In the genomic region with DNA sequence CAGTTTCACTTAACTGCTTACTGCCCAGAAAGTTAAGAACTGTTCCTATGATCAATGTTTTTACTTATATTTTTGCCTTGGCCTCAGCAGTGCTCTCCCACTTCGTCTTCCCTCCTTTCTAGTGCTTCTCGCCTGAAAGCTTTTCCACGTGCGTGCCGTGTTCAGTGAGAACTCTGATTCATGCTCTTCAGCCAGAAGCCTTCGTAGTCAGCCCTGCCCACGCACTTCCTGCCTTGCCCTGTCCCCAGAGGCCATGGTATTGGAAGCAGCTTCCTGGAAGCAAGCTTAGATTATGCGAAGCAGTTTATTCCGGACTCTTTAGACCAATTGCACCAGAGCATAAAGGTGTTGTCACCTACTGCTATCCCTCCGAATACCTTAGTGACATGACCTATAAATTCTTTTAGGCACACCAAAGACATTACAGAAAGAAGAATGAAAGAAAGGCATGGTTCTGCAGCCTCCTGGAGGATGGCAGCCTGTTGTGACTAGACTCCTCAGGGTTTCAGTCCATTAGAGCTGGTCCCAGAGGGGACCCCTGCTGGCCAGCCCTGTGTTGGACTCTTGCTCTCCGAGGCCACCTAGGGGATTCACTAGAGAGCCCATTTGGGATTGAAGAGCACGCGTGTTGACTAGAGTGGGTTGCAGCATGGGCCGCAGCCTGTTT, we compare ENCODE assay signal across 9 cellular contexts.
DNase-seq lines count a peak whose midpoint lies in the region; ATAC-seq, FAIRE-seq and TF ChIP-seq lines count a peak whose summit lies in the region.
"Had no signal": no experiment of that assay in that cellular context is flagged by ENCODE, and none has a peak within 500 bp of the region (broad histone marks: within the 10 kb centered on the region; RNA-seq: fewer than 3 reads in every experiment).

No MANE protein-coding gene starts in this region.

- in situ Hi-C loops in HepG2 (cut with HindIII; ENCODE audit: extremely low pct_ligation_motif_present, low pct_unique_long_range_greater_than_20kb) = no loop called here

- H3K4me3 Mint-ChIP-seq in CD8-positive, alpha-beta T cell = peak overlapping the region; percentile 71

- H4K20me1 ChIP-seq in HepG2 (ENCODE audit: insufficient read depth, low read length) = peaks cover 9% of the 10 kb centered on the region; the same call in 1 of the 2 replicates

- TF ChIP-seq CTCF in CD8-positive, alpha-beta T cell (IDR thresholded peaks at IDR 0.05) = peak; percentile 35
- TF ChIP-seq CTCF in WERI-Rb-1 (IDR thresholded peaks at IDR 0.05; ENCODE audit: low read depth, low read length) (peak; percentile 99), bronchial epithelial cell (IDR thresholded peaks at IDR 0.05; ENCODE audit: insufficient read depth, low read length, severe bottlenecking) (peak; percentile 26), HepG2 (CRISPR knock-in tag; IDR thresholded peaks at IDR 0.05) (peak; percentile 78), testis (IDR thresholded peaks at IDR 0.05) (no peak)

- peak overlapping the region; percentile 94 for H3K27ac Mint-ChIP-seq in CD8-positive, alpha-beta T cell

- no TSS peak for BruUV-seq in HepG2 (replicated peaks; lab: Mats Ljungman, UMichigan)

- H3K4me1 Mint-ChIP-seq in CD8-positive, alpha-beta T cell (ENCODE audit: low read depth) = peaks cover 72% of the 10 kb centered on the region

- H3K9me3 ChIP-seq in CD8-positive, alpha-beta T cell (ENCODE audit: low read length) = no peaks in the 10 kb centered on the region
- H3K9me3 ChIP-seq in WERI-Rb-1 (ENCODE audit: severe bottlenecking) (no peaks in the 10 kb centered on the region), HepG2 (ENCODE audit: low read length) (no peaks in the 10 kb centered on the region), testis (no peaks in the 10 kb centered on the region)

- H3K36me3 Mint-ChIP-seq in CD8-positive, alpha-beta T cell = peaks cover 8% of the 10 kb centered on the region

- peak overlapping the region; percentile 8 for H3K4me3 ChIP-seq in CD8-positive, alpha-beta T cell (ENCODE audit: low read depth, low read length)
- H3K4me3 ChIP-seq in WERI-Rb-1 (ENCODE audit: low read depth, low read length) (no peak overlapping the region), bronchial epithelial cell (ENCODE audit: low read depth, low read length) (no peak overlapping the region), HepG2 (replicated peaks in 1 of 3; ENCODE audit: insufficient read depth in 1 of 3, low read depth in 2 of 3, low read length in 3 of 3) (no peak overlapping the region), testis (no peak overlapping the region)
- H3K4me3 ChIP-seq: SK-N-MC had no signal

- H3K79me2 ChIP-seq in HepG2 (ENCODE audit: insufficient read depth, low read length) = peaks cover 71% of the 10 kb centered on the region

- TF ChIP-seq POLR2A in HepG2 (IDR thresholded peaks at IDR 0.05; ENCODE audit: insufficient read depth in 1 of 2, low read depth in 2 of 2, low read length in 2 of 2) (no peak), testis (IDR thresholded peaks at IDR 0.05) (no peak)

- TF ChIP-seq EP300 in HepG2 (IDR thresholded peaks at IDR 0.05; ENCODE audit: low read depth in 2 of 2, low read length in 2 of 2) (no peak), HepG2 (CRISPR knock-in tag; IDR thresholded peaks at IDR 0.05; ENCODE audit: borderline replicate concordance) (no peak)

- H3K27me3 ChIP-seq in CD8-positive, alpha-beta T cell (ENCODE audit: insufficient read depth, low read length) = no peaks in the 10 kb centered on the region
- H3K27me3 ChIP-seq in WERI-Rb-1 (ENCODE audit: insufficient read depth, low read depth, severe bottlenecking) (no peaks in the 10 kb centered on the region), bronchial epithelial cell (ENCODE audit: control insufficient read depth, insufficient read depth, low read length) (no peaks in the 10 kb centered on the region), HepG2 (ENCODE audit: control insufficient read depth in 1 of 2, insufficient read depth in 2 of 2, low read length in 2 of 2) (no peaks in the 10 kb centered on the region), testis (no peaks in the 10 kb centered on the region)

- FAIRE-seq in bronchial epithelial cell (lab: Jason Lieb, UNC) (peak; percentile 84), HepG2 (lab: Jason Lieb, UNC) (peak; percentile 88)

- peaks cover 46% of the 10 kb centered on the region for H3K4me1 ChIP-seq in CD8-positive, alpha-beta T cell (ENCODE audit: insufficient read depth, low read length)
- H3K4me1 ChIP-seq in HepG2 (ENCODE audit: insufficient read depth, low read length) (peaks cover 14% of the 10 kb centered on the region), testis (peaks cover 7% of the 10 kb centered on the region)

- CTCF ChIA-PET in CD8-positive, alpha-beta T cell (lab: Charles Lee) = interaction anchor here (0.7 to 1.6 kb wide), 4 partner anchors 10 to 28 kb away, joined by 3 to 4 read pairs (median 4); no protein-coding TSS in a partner anchor
- CTCF ChIA-PET in HepG2 (lab: Yijun Ruan, JAX; ENCODE audit: low intra/inter-chr PET ratio, low total read pairs) = interaction anchor here (1.1 to 2.6 kb wide), 4 partner anchors 44 to 223 kb away, joined by 3 to 37 read pairs (median 5); no protein-coding TSS in a partner anchor

- H3K27me3 Mint-ChIP-seq in CD8-positive, alpha-beta T cell (ENCODE audit: low read depth) = no peaks in the 10 kb centered on the region

- no peak overlapping the region for H2AFZ ChIP-seq in HepG2 (ENCODE audit: low read length)

- POLR2A ChIA-PET in CD8-positive, alpha-beta T cell (lab: Charles Lee) = interaction anchor here (0.8 to 1.6 kb wide), 5 partner anchors 10 to 142 kb away, joined by 3 to 4 read pairs (median 3); no protein-coding TSS in a partner anchor
- POLR2A ChIA-PET in HepG2 (lab: Yijun Ruan, JAX) = interaction anchor here (0.7 to 2.9 kb wide), 5 partner anchors 9 to 195 kb away, joined by 3 to 22 read pairs (median 3); no protein-coding TSS in a partner anchor

- DNase-seq in CD8-positive, alpha-beta T cell = peak in 6 of 7 experiments; percentile 38 to 69 (median 54)
- DNase-seq in HT-29 (ENCODE audit: low spot score) (peak; percentile 79), WERI-Rb-1 (peak; percentile 95), bronchial epithelial cell (ENCODE audit: low read depth) (peak; percentile 81), HepG2 (ENCODE audit: low spot score) (peak; percentile 77), testis (no peak)
- peak; percentile 20 for DNase-seq in stimulated activated CD8-positive, alpha-beta memory T cell treated with anti-CD3 and anti-CD28 coated beads, Interleukin-15, amount 100 ng/mL, for 1 hour (ENCODE audit: low read depth)

- peak; percentile 96 for TF ChIP-seq RAD21 in HepG2 (CRISPR knock-in tag; IDR thresholded peaks at IDR 0.05)

- H3K27ac ChIP-seq in CD8-positive, alpha-beta T cell (ENCODE audit: low read depth, low read length) = peak overlapping the region; percentile 1
- H3K27ac ChIP-seq in WERI-Rb-1 (peak overlapping the region; percentile 49), HepG2 (ENCODE audit: extremely low read length, insufficient read depth, low read length) (no peak overlapping the region), testis (no peak overlapping the region)
- H3K27ac ChIP-seq: SK-N-MC had no signal

- no peak overlapping the region for H3K4me2 ChIP-seq in HepG2 (ENCODE audit: low read depth, low read length)

- peak; percentile 90 for ATAC-seq in CD8-positive, alpha-beta T cell
- peak; percentile 98 for ATAC-seq in HepG2
- no peak for ATAC-seq in GM19455 (IDR thresholded peaks at IDR 0.05; ENCODE audit: unreplicated experiment)

- intact Hi-C loops in CD8-positive, alpha-beta T cell (cut with DNase I, micrococcal nuclease) = loop anchor here in 1 of 2 experiments (1.0 kb wide), 1 partner anchor 15 kb away; no protein-coding TSS in a partner anchor
- intact Hi-C loops in HepG2 (cut with micrococcal nuclease; ENCODE audit: unreplicated experiment) = loop anchor here (1.0 to 5.0 kb wide), 2 partner anchors 75 to 223 kb away; no protein-coding TSS in a partner anchor
- intact Hi-C loops in testis (cut with DNase I; ENCODE audit: low total_unique reads) = no loop called here

- no peak overlapping the region for H3K9ac ChIP-seq in HepG2 (ENCODE audit: insufficient read depth, low read depth, low read length)

- H3K9me3 Mint-ChIP-seq in CD8-positive, alpha-beta T cell = no peaks in the 10 kb centered on the region

- WGBS in HepG2 (ENCODE audit: low lambda C conversion rate) = 90% methylated on average over 13 of the region's 14 CpGs
- 55 to 60% methylated on average over 14 of the region's 14 CpGs for WGBS in testis, 2 donors

- no peaks in the 10 kb centered on the region for H3K36me3 ChIP-seq in CD8-positive, alpha-beta T cell (ENCODE audit: insufficient read depth, low read length)
- H3K36me3 ChIP-seq in WERI-Rb-1 = peaks cover 5% of the 10 kb centered on the region; the same call in 1 of the 2 replicates
- H3K36me3 ChIP-seq in bronchial epithelial cell (ENCODE audit: control insufficient read depth, insufficient read depth, low read length) = no peaks in the 10 kb centered on the region
- peaks cover 3 to 14% of the 10 kb centered on the region in 2 experiments; a peak in 4 of 5 replicates for H3K36me3 ChIP-seq in HepG2 (replicated peaks in 1 of 2; ENCODE audit: control insufficient read depth in 1 of 2, insufficient read depth in 2 of 2, low read length in 2 of 2)
- no peaks in the 10 kb centered on the region for H3K36me3 ChIP-seq in testis (ENCODE audit: low read depth, missing control alignments)

TF ChIP-seq in HepG2, 621 proteins besides CTCF, POLR2A, EP300 and RAD21 (continues in another document):
- TF ChIP-seq LCORL (IDR thresholded peaks at IDR 0.05) = no peak
- TF ChIP-seq LCORL (CRISPR knock-in tag; IDR thresholded peaks at IDR 0.05) = no peak
- no peak for TF ChIP-seq ZNF780A (CRISPR knock-in tag; IDR thresholded peaks at IDR 0.05)
- TF ChIP-seq ZNF331 (CRISPR knock-in tag; IDR thresholded peaks at IDR 0.05) = peak; percentile 70

Comparison
In these comparisons a context has a peak if more than half of its experiments do, and no peak if none do; other contexts are left out.
1. H3K27ac ChIP-seq: peak in CD8-positive, alpha-beta T cell (single experiment) and WERI-Rb-1 (single experiment); none in HepG2 (single experiment) and testis (0 of 2).
2. CTCF ChIP-seq: peak in CD8-positive, alpha-beta T cell (single experiment), WERI-Rb-1 (single experiment), bronchial epithelial cell (single experiment) and HepG2 (single experiment); none in testis (0 of 3).